1 cellular context compared by ENCODE assay signal in genomic region chr5:43120720-43121564, GRCh38.
TF ChIP-seq lines count a peak whose summit lies in the region.

Gene ZNF131 (plus strand): TSS chr5:43120914. CDS start chr5:43122054, 1,140 bp downstream.

TF ChIP-seq in K562, 482 proteins besides CTCF, POLR2A, EP300 and RAD21 (continued from another document):
- TF ChIP-seq CBX5 (IDR thresholded peaks at IDR 0.05; ENCODE audit: borderline replicate concordance, low read depth) (0 out of 2 replicates have a peak, but pooled peaks have one; percentile 9), ZBTB9 (CRISPR knock-in tag; IDR thresholded peaks at IDR 0.05) (peak; percentile 82), STAG1 (CRISPR knock-in tag; IDR thresholded peaks at IDR 0.05; ENCODE audit: borderline replicate concordance) (no peak; the same call in 1 of the 2 replicates), BRF1 (IDR thresholded peaks at IDR 0.05; ENCODE audit: borderline replicate concordance, extremely low read depth, insufficient read length) (no peak), ZBTB12 (CRISPR knock-in tag; IDR thresholded peaks at IDR 0.05) (peak; percentile 86), UBTF (IDR thresholded peaks at IDR 0.05; ENCODE audit: borderline replicate concordance in 1 of 2, low read depth in 2 of 2, low read length in 2 of 2) (peak; percentile 89; a peak in 3 of 4 replicates), SNIP1 (IDR thresholded peaks at IDR 0.05; ENCODE audit: low read depth) (no peak), FUS (optimal IDR thresholded peaks at IDR 0.05; ENCODE audit: low read depth, low read length) (peak; percentile 61), TCF3 (CRISPR knock-in tag; IDR thresholded peaks at IDR 0.05) (peak; percentile 13; the same call in 1 of the 2 replicates), TAF1 (IDR thresholded peaks at IDR 0.05; ENCODE audit: control insufficient read depth, extremely low read depth, insufficient read depth, low read length, severe bottlenecking) (peak; percentile 53), KDM2B (CRISPR knock-in tag; IDR thresholded peaks at IDR 0.05) (no peak), HOXB6 (CRISPR knock-in tag; IDR thresholded peaks at IDR 0.05; ENCODE audit: borderline replicate concordance) (no peak), ZNF76 (CRISPR knock-in tag; IDR thresholded peaks at IDR 0.05; ENCODE audit: borderline replicate concordance) (peak; percentile 76; the same call in 1 of the 2 replicates), FOXK2 (conservative IDR thresholded peaks at IDR 0.05 in 1 of 2, IDR thresholded peaks at IDR 0.05 in 1 of 2; ENCODE audit: low read depth in 2 of 2) (peak in 1 of 2 experiments; percentile 38; a peak in 2 of 4 replicates), MAZ (CRISPR knock-in tag; conservative IDR thresholded peaks at IDR 0.05 in 1 of 2, IDR thresholded peaks at IDR 0.05 in 1 of 2) (peak in 1 of 2 experiments; percentile 58; a peak in 3 of 4 replicates), HLTF (IDR thresholded peaks at IDR 0.05) (peak; percentile 72; the same call in 1 of the 2 replicates), WHSC1 (IDR thresholded peaks at IDR 0.05; ENCODE audit: low read length) (no peak), CREM (IDR thresholded peaks at IDR 0.05; ENCODE audit: low read depth) (peak; percentile 98), IRF9 (tag; IDR thresholded peaks at IDR 0.05) (no peak; the same call in 1 of the 2 replicates), MTA2 (IDR thresholded peaks at IDR 0.05; ENCODE audit: low read depth) (0 out of 2 replicates have a peak, but pooled peaks have one; percentile 2), ZNF764 (CRISPR knock-in tag; IDR thresholded peaks at IDR 0.05; ENCODE audit: low read depth) (no peak), DACH1 (IDR thresholded peaks at IDR 0.05; ENCODE audit: partially characterized antibody) (no peak), SMAD1 (IDR thresholded peaks at IDR 0.05; ENCODE audit: low read depth, low read length, partially characterized antibody) (peak; percentile 9), BRD4 (IDR thresholded peaks at IDR 0.05) (peak; percentile 72; the same call in 1 of the 2 replicates), SMARCE1 (IDR thresholded peaks at IDR 0.05) (no peak), ZNF316 (IDR thresholded peaks at IDR 0.05) (no peak), ZNF668 (CRISPR knock-in tag; IDR thresholded peaks at IDR 0.05) (no peak), GTF2E2 (tag; IDR thresholded peaks at IDR 0.05) (peak; percentile 94), TAL1 (IDR thresholded peaks at IDR 0.05) (no peak), TRIM24 (IDR thresholded peaks at IDR 0.05) (peak in 1 of 2 experiments; percentile 66; a peak in 1 of 4 replicates), SAFB (IDR thresholded peaks at IDR 0.05; ENCODE audit: borderline replicate concordance, low read depth, low read length) (peak; percentile 74), NR1H2 (CRISPR knock-in tag; IDR thresholded peaks at IDR 0.05) (0 out of 2 replicates have a peak, but pooled peaks have one; percentile 87), THRB (CRISPR knock-in tag; conservative IDR thresholded peaks at IDR 0.05) (0 out of 2 replicates have a peak, but pooled peaks have one; percentile 67), ZC3H11A (IDR thresholded peaks at IDR 0.05; ENCODE audit: low read depth, low read length) (0 out of 2 replicates have a peak, but pooled peaks have one; percentile 45), TCF7L2 (IDR thresholded peaks at IDR 0.05; ENCODE audit: low read depth, low read length) (no peak), PTTG1 (tag; IDR thresholded peaks at IDR 0.05; ENCODE audit: low read depth) (no peak), IRF1 (CRISPR knock-in tag; IDR thresholded peaks at IDR 0.05; ENCODE audit: borderline replicate concordance) (no peak; the same call in 1 of the 2 replicates), TCF15 (CRISPR knock-in tag; IDR thresholded peaks at IDR 0.05) (0 out of 2 replicates have a peak, but pooled peaks have one; percentile 66), POLR2AphosphoS5 (IDR thresholded peaks at IDR 0.05; ENCODE audit: control insufficient read depth, insufficient read depth, low read depth, low read length) (peak; percentile 82), ZHX1 (conservative IDR thresholded peaks at IDR 0.05; ENCODE audit: low read length) (no peak), ZSCAN29 (IDR thresholded peaks at IDR 0.05) (peak; percentile 64; the same call in 1 of the 2 replicates), CREB3L1 (IDR thresholded peaks at IDR 0.05; ENCODE audit: borderline replicate concordance, low read depth) (peak; percentile 87), HMG20A (CRISPR knock-in tag; conservative IDR thresholded peaks at IDR 0.05) (no peak), ILF3 (IDR thresholded peaks at IDR 0.05; ENCODE audit: borderline replicate concordance) (no peak)
